In genomic region chr2:241811952-241812729, GRCh38 we compare ENCODE assay signal across 29 cellular contexts. TPM values are rescaled to one million over a fixed set of nuclear protein-coding genes. Genes with fewer than 3 reads are reported as not detected.
DNase-seq lines count a peak whose midpoint lies in the region; ATAC-seq, FAIRE-seq and TF ChIP-seq lines count a peak whose summit lies in the region.
"Had no signal": no experiment of that assay in that cellular context is flagged by ENCODE, and none has a peak within 500 bp of the region (broad histone marks: within the 10 kb centered on the region; RNA-seq: fewer than 3 reads in every experiment).

No MANE protein-coding gene starts in this region.

- no TSS peak for BruUV-seq in HepG2 (replicated peaks; lab: Mats Ljungman, UMichigan)

- H3K36me3 ChIP-seq in left ventricle myocardium inferior (no peaks in the 10 kb centered on the region), HepG2 (replicated peaks in 1 of 2; ENCODE audit: control insufficient read depth in 1 of 2, insufficient read depth in 2 of 2, low read length in 2 of 2) (peaks cover 1 to 6% of the 10 kb centered on the region in 2 experiments; a peak in 3 of 5 replicates)
- H3K36me3 ChIP-seq: prostate gland, upper lobe of left lung had no signal

- H3K27me3 Mint-ChIP-seq in activated CD8-positive, alpha-beta T cell treated with anti-CD3 and anti-CD28 coated beads, Interleukin-2, amount 10 ng/mL, durations not matched to agents 7 days and 5 days (ENCODE audit: low read depth): no peaks in the 10 kb centered on the region

- no peak for ATAC-seq in Right ventricle myocardium superior (ENCODE audit: poor library complexity)
- ATAC-seq in HepG2: no peak
- ATAC-seq in activated CD8-positive, alpha-beta T cell treated with anti-CD3 and anti-CD28 coated beads, Interleukin-2, amount 10 ng/mL, durations not matched to agents 7 days and 5 days: no peak
- ATAC-seq in GM19351 (IDR thresholded peaks at IDR 0.05; ENCODE audit: unreplicated experiment): no peak
- ATAC-seq: activated T-cell treated with anti-CD3 and anti-CD28 coated beads, Interleukin-2, amount 50 U/mL, for 72 hours; CD8-positive, alpha-beta T cell; naive thymus-derived CD4-positive, alpha-beta T cell had no signal

- H3K9me3 ChIP-seq in left ventricle myocardium inferior (replicated peaks): no peaks in the 10 kb centered on the region
- no peaks in the 10 kb centered on the region for H3K9me3 ChIP-seq in HepG2 (ENCODE audit: low read length)
- H3K9me3 ChIP-seq: prostate gland, upper lobe of left lung had no signal

- DNase-seq in Right ventricle myocardium superior (peak; percentile 20), left ventricle myocardium inferior (no peak), NB4 (ENCODE audit: low read depth) (peak; percentile 2), HepG2 (ENCODE audit: low spot score) (no peak), mucosa of gallbladder (ENCODE audit: low spot score) (no peak), GDM1 (lab: John Stamatoyannopoulos, UW) (no peak)
- no peak for DNase-seq in activated CD8-positive, alpha-beta T cell treated with anti-CD3 and anti-CD28 coated beads, Interleukin-2, amount 10 ng/mL, durations not matched to agents 7 days and 5 days
- DNase-seq: activated T-cell treated with anti-CD3 and anti-CD28 coated beads, Interleukin-2, amount 50 U/mL, for 72 hours; AML-193; central memory CD4-positive, alpha-beta T cell; glutamatergic neuron; IMR-90; MV-4-11; NCI-H146; NCI-H82; T-helper 1 cell had no signal

- FAIRE-seq in HepG2 (lab: Jason Lieb, UNC): no peak
- FAIRE-seq: A204.1, islet of Langerhans had no signal

- H4K20me1 ChIP-seq in HepG2 (ENCODE audit: insufficient read depth, low read length): peaks cover 10% of the 10 kb centered on the region; the same call in 1 of the 2 replicates

- 0 out of 2 replicates have a peak overlapping the region, but pooled peaks have one; percentile 16 for H3K4me2 ChIP-seq in HepG2 (ENCODE audit: low read depth, low read length)

- in situ Hi-C loops in HepG2 (cut with HindIII; ENCODE audit: extremely low pct_ligation_motif_present, low pct_unique_long_range_greater_than_20kb): no loop called here

- H3K27ac ChIP-seq in left ventricle myocardium inferior (replicated peaks) (no peak overlapping the region), HepG2 (ENCODE audit: extremely low read length, insufficient read depth, low read length) (no peak overlapping the region)
- H3K27ac ChIP-seq: prostate gland, upper lobe of left lung had no signal

- H3K4me1 ChIP-seq in left ventricle myocardium inferior: peaks cover 30% of the 10 kb centered on the region
- peaks cover 40% of the 10 kb centered on the region for H3K4me1 ChIP-seq in HepG2 (ENCODE audit: insufficient read depth, low read length)
- H3K4me1 ChIP-seq: prostate gland had no signal

- WGBS in HepG2 (ENCODE audit: low lambda C conversion rate): 87% methylated on average over 19 of the region's 20 CpGs

- H3K4me3 ChIP-seq in left ventricle myocardium inferior: no peak overlapping the region
- no peak overlapping the region for H3K4me3 ChIP-seq in NB4 (ENCODE audit: low read depth, low read length)
- H3K4me3 ChIP-seq in HepG2 (replicated peaks in 1 of 3; ENCODE audit: insufficient read depth in 1 of 3, low read depth in 2 of 3, low read length in 3 of 3): no peak overlapping the region; a peak in 1 of 6 replicates
- H3K4me3 ChIP-seq: prostate gland, upper lobe of left lung had no signal

- H3K27ac Mint-ChIP-seq in activated CD8-positive, alpha-beta T cell treated with anti-CD3 and anti-CD28 coated beads, Interleukin-2, amount 10 ng/mL, durations not matched to agents 7 days and 5 days: no peak overlapping the region
- H3K27ac Mint-ChIP-seq: activated T-cell treated with anti-CD3 and anti-CD28 coated beads, Interleukin-2, amount 50 U/mL, for 72 hours; CD8-positive, alpha-beta T cell; naive thymus-derived CD4-positive, alpha-beta T cell; stimulated activated effector memory CD8-positive, alpha-beta T cell treated with anti-CD3 and anti-CD28 coated beads, Interleukin-12 subunit alpha, Interleukin-12 subunit beta, amount 100 ng/mL, for 72 hours had no signal

- no peaks in the 10 kb centered on the region for H3K36me3 Mint-ChIP-seq in activated CD8-positive, alpha-beta T cell treated with anti-CD3 and anti-CD28 coated beads, Interleukin-2, amount 10 ng/mL, durations not matched to agents 7 days and 5 days (ENCODE audit: low read depth)
- H3K36me3 Mint-ChIP-seq: CD8-positive, alpha-beta T cell; naive thymus-derived CD4-positive, alpha-beta T cell; stimulated activated effector memory CD8-positive, alpha-beta T cell treated with anti-CD3 and anti-CD28 coated beads, Interleukin-12 subunit alpha, Interleukin-12 subunit beta, amount 100 ng/mL, for 72 hours had no signal

- CTCF ChIA-PET in HepG2 (lab: Yijun Ruan, JAX; ENCODE audit: low intra/inter-chr PET ratio, low total read pairs): no interaction called here
- CTCF ChIA-PET in activated CD8-positive, alpha-beta T cell treated with anti-CD3 and anti-CD28 coated beads, Interleukin-2, amount 10 ng/mL, durations not matched to agents 7 days and 5 days (lab: Charles Lee): no interaction called here

- POLR2A ChIA-PET in HepG2 (lab: Yijun Ruan, JAX): interaction anchor here (4.2 kb wide), 1 partner anchor 40 kb away, joined by 218 read pairs; the partner anchor contains the start of gene GAL3ST2
- POLR2A ChIA-PET in activated CD8-positive, alpha-beta T cell treated with anti-CD3 and anti-CD28 coated beads, Interleukin-2, amount 10 ng/mL, durations not matched to agents 7 days and 5 days (lab: Charles Lee): no interaction called here

- peaks cover 52% of the 10 kb centered on the region for H3K79me2 ChIP-seq in HepG2 (ENCODE audit: insufficient read depth, low read length)

- intact Hi-C loops in Right ventricle myocardium superior (cut with DNase I) (no loop called here), left ventricle myocardium inferior (cut with micrococcal nuclease) (no loop called here), HepG2 (cut with micrococcal nuclease; ENCODE audit: unreplicated experiment) (no loop called here)

- TF ChIP-seq CTCF in left ventricle myocardium inferior (IDR thresholded peaks at IDR 0.05; ENCODE audit: borderline replicate concordance) (no peak), NB4 (IDR thresholded peaks at IDR 0.05; ENCODE audit: low read depth, low read length) (no peak), HepG2 (CRISPR knock-in tag; IDR thresholded peaks at IDR 0.05) (no peak)

- H3K9ac ChIP-seq in HepG2 (ENCODE audit: insufficient read depth, low read depth, low read length): no peak overlapping the region

- no peak for TF ChIP-seq EP300 in HepG2 (IDR thresholded peaks at IDR 0.05; ENCODE audit: low read depth in 2 of 2, low read length in 2 of 2)
- TF ChIP-seq EP300 in HepG2 (CRISPR knock-in tag; IDR thresholded peaks at IDR 0.05; ENCODE audit: borderline replicate concordance): no peak

- no peaks in the 10 kb centered on the region for H3K9me3 Mint-ChIP-seq in activated CD8-positive, alpha-beta T cell treated with anti-CD3 and anti-CD28 coated beads, Interleukin-2, amount 10 ng/mL, durations not matched to agents 7 days and 5 days (ENCODE audit: insufficient read depth)
- H3K9me3 Mint-ChIP-seq: activated T-cell treated with anti-CD3 and anti-CD28 coated beads, Interleukin-2, amount 50 U/mL, for 72 hours; CD8-positive, alpha-beta T cell; naive thymus-derived CD4-positive, alpha-beta T cell; stimulated activated effector memory CD8-positive, alpha-beta T cell treated with anti-CD3 and anti-CD28 coated beads, Interleukin-12 subunit alpha, Interleukin-12 subunit beta, amount 100 ng/mL, for 72 hours had no signal

- TF ChIP-seq RAD21 in HepG2 (CRISPR knock-in tag; IDR thresholded peaks at IDR 0.05): no peak

- H3K4me1 Mint-ChIP-seq in activated CD8-positive, alpha-beta T cell treated with anti-CD3 and anti-CD28 coated beads, Interleukin-2, amount 10 ng/mL, durations not matched to agents 7 days and 5 days (ENCODE audit: low read depth): peaks cover 9% of the 10 kb centered on the region

- TF ChIP-seq POLR2A in NB4 (IDR thresholded peaks at IDR 0.05; ENCODE audit: extremely low read depth, insufficient read length): no peak
- TF ChIP-seq POLR2A in HepG2 (IDR thresholded peaks at IDR 0.05; ENCODE audit: insufficient read depth in 1 of 2, low read depth in 2 of 2, low read length in 2 of 2): peak in 1 of 2 experiments; percentile 11; a peak in 1 of 4 replicates

- H3K4me3 Mint-ChIP-seq in activated CD8-positive, alpha-beta T cell treated with anti-CD3 and anti-CD28 coated beads, Interleukin-2, amount 10 ng/mL, durations not matched to agents 7 days and 5 days: no peak overlapping the region
- H3K4me3 Mint-ChIP-seq: activated T-cell treated with anti-CD3 and anti-CD28 coated beads, Interleukin-2, amount 50 U/mL, for 72 hours; CD8-positive, alpha-beta T cell; stimulated activated effector memory CD8-positive, alpha-beta T cell treated with anti-CD3 and anti-CD28 coated beads, Interleukin-12 subunit alpha, Interleukin-12 subunit beta, amount 100 ng/mL, for 72 hours had no signal

- H3K27me3 ChIP-seq in left ventricle myocardium inferior (ENCODE audit: low read depth): no peaks in the 10 kb centered on the region
- no peaks in the 10 kb centered on the region; a peak in 1 of 5 replicates for H3K27me3 ChIP-seq in HepG2 (ENCODE audit: control insufficient read depth in 1 of 2, insufficient read depth in 2 of 2, low read length in 2 of 2)
- H3K27me3 ChIP-seq: upper lobe of left lung had no signal

- no peak overlapping the region for H2AFZ ChIP-seq in HepG2 (ENCODE audit: low read length)

RNA-seq across cellular contexts. Expression of gene NEU4, which starts 3.1 kb away (rescaled TPM):
- total RNA-seq in Right ventricle myocardium superior: not detected
- total RNA-seq in left ventricle myocardium inferior: not detected
- total RNA-seq in HepG2 (2016; rRNA removed; fragmentation: Illumina TruSeq; extraction: Trizol): 104 and 107 TPM in 2 replicates
- total RNA-seq in HepG2 (2016; cell fraction: cytosol; rRNA removed; fragmentation: Illumina TruSeq; extraction: Trizol; ENCODE audit: low read depth): 27.0 and 30.1 TPM in 2 replicates
- 108 and 118 TPM in 2 replicates for total RNA-seq in HepG2 (2016; cell fraction: insoluble cytoplasmic fraction; rRNA removed; fragmentation: Illumina TruSeq; extraction: Trizol)
- total RNA-seq in HepG2 (2016; cell fraction: membrane; rRNA removed; fragmentation: Illumina TruSeq; extraction: Trizol): 67.8 and 70.6 TPM in 2 replicates
- total RNA-seq in HepG2 (2016; cell fraction: nucleus; rRNA removed; fragmentation: Illumina TruSeq; extraction: Trizol): 43.9 and 53.0 TPM in 2 replicates
- polyA plus RNA-seq in HepG2 (2011; rRNA removed): 53.5 and 71.4 TPM in 2 replicates
- 52.8 and 126 TPM in 2 replicates for polyA plus RNA-seq in HepG2 (2011; cell fraction: cytosol; rRNA removed)
- polyA plus RNA-seq in HepG2 (2011; cell fraction: nucleus; rRNA removed): 167 and 187 TPM in 2 replicates
- polyA plus RNA-seq in HepG2 (2012): 34.5 and 40.6 TPM in 2 replicates
- polyA plus RNA-seq in HepG2 (2016; cell fraction: cytosol; fragmentation: Illumina TruSeq; extraction: Trizol; ENCODE audit: low read depth): 23.8 and 25.7 TPM in 2 replicates
- polyA plus RNA-seq in HepG2 (2016; cell fraction: insoluble cytoplasmic fraction; fragmentation: Illumina TruSeq; extraction: Trizol; ENCODE audit: low read depth): 96.8 and 121 TPM in 2 replicates
- 48.5 and 51.3 TPM in 2 replicates for polyA plus RNA-seq in HepG2 (2016; cell fraction: membrane; fragmentation: Illumina TruSeq; extraction: Trizol; ENCODE audit: low read depth)
- 84.0 and 95.2 TPM in 2 replicates for polyA plus RNA-seq in HepG2 (2016; cell fraction: nucleus; fragmentation: Illumina TruSeq; extraction: Trizol; ENCODE audit: insufficient read depth, low read depth)
- polyA minus RNA-seq in HepG2 (2011; rRNA and poly(A)+ RNA removed; ENCODE audit: low replicate concordance): 114 TPM in 1 of 2 replicates, not detected in the other
- polyA minus RNA-seq in HepG2 (2011; cell fraction: cytosol; rRNA and poly(A)+ RNA removed): 45.5 and 50.7 TPM in 2 replicates
- polyA minus RNA-seq in HepG2 (2011; cell fraction: nucleus; rRNA and poly(A)+ RNA removed): 32.4 and 35.0 TPM in 2 replicates
- under 1 TPM; 0.31 to 0.45 TPM for total RNA-seq in activated CD8-positive, alpha-beta T cell treated with anti-CD3 and anti-CD28 coated beads, Interleukin-2, amount 10 ng/mL, durations not matched to agents 7 days and 5 days
- 34.8 TPM for total RNA-seq in mucosa of gallbladder
- total RNA-seq: Daoy, fibroblast of villous mesenchyme, IMR-90, LHCN-M2, RPMI7951, SK-MEL-5 had no signal
- polyA plus RNA-seq: IMR-90; naive thymus-derived CD4-positive, alpha-beta T cell had no signal

RNA-seq across cellular contexts. Expression of gene GAL3ST2, which starts 35.5 kb away (rescaled TPM):
- total RNA-seq in Right ventricle myocardium superior (not detected), left ventricle myocardium inferior (not detected), HepG2 (2016; rRNA removed; fragmentation: Illumina TruSeq; extraction: Trizol) (0.20 and 0.72 TPM in 2 replicates), mucosa of gallbladder (26.4 TPM)
- 0.30 TPM in 1 of 2 replicates, not detected in the other for total RNA-seq in HepG2 (2016; cell fraction: cytosol; rRNA removed; fragmentation: Illumina TruSeq; extraction: Trizol; ENCODE audit: low read depth)
- 0.32 and 0.36 TPM in 2 replicates for total RNA-seq in HepG2 (2016; cell fraction: insoluble cytoplasmic fraction; rRNA removed; fragmentation: Illumina TruSeq; extraction: Trizol)
- total RNA-seq in HepG2 (2016; cell fraction: membrane; rRNA removed; fragmentation: Illumina TruSeq; extraction: Trizol): 0.34 and 0.52 TPM in 2 replicates
- total RNA-seq in HepG2 (2016; cell fraction: nucleus; rRNA removed; fragmentation: Illumina TruSeq; extraction: Trizol): 0.72 and 0.75 TPM in 2 replicates
- 0.17 and 0.30 TPM in 2 replicates for polyA plus RNA-seq in HepG2 (2011; rRNA removed)
- 0.14 and 0.27 TPM in 2 replicates for polyA plus RNA-seq in HepG2 (2011; cell fraction: cytosol; rRNA removed)
- polyA plus RNA-seq in HepG2 (2011; cell fraction: nucleus; rRNA removed): 4.0 and 5.9 TPM in 2 replicates
- polyA plus RNA-seq in HepG2 (2012): 0.87 and 1.1 TPM in 2 replicates
- polyA plus RNA-seq in HepG2 (2016; cell fraction: cytosol; fragmentation: Illumina TruSeq; extraction: Trizol; ENCODE audit: low read depth): 0.07 TPM in 1 of 2 replicates, not detected in the other
- 0.29 and 0.79 TPM in 2 replicates for polyA plus RNA-seq in HepG2 (2016; cell fraction: insoluble cytoplasmic fraction; fragmentation: Illumina TruSeq; extraction: Trizol; ENCODE audit: low read depth)
- polyA plus RNA-seq in HepG2 (2016; cell fraction: membrane; fragmentation: Illumina TruSeq; extraction: Trizol; ENCODE audit: low read depth): 0.31 and 0.40 TPM in 2 replicates
- polyA plus RNA-seq in HepG2 (2016; cell fraction: nucleus; fragmentation: Illumina TruSeq; extraction: Trizol; ENCODE audit: insufficient read depth, low read depth): 2.5 and 3.4 TPM in 2 replicates
- 2.6 TPM in 1 of 2 replicates, not detected in the other for polyA minus RNA-seq in HepG2 (2011; rRNA and poly(A)+ RNA removed; ENCODE audit: low replicate concordance)
- 1.1 and 1.4 TPM in 2 replicates for polyA minus RNA-seq in HepG2 (2011; cell fraction: cytosol; rRNA and poly(A)+ RNA removed)
- 1.9 and 2.1 TPM in 2 replicates for polyA minus RNA-seq in HepG2 (2011; cell fraction: nucleus; rRNA and poly(A)+ RNA removed)
- total RNA-seq in activated CD8-positive, alpha-beta T cell treated with anti-CD3 and anti-CD28 coated beads, Interleukin-2, amount 10 ng/mL, durations not matched to agents 7 days and 5 days: under 1 TPM; 0.34 TPM
- total RNA-seq: Daoy, IMR-90, LHCN-M2, RPMI7951, SK-MEL-5 had no signal
- polyA plus RNA-seq: naive thymus-derived CD4-positive, alpha-beta T cell had no signal

RNA-seq across cellular contexts. Expression of gene PDCD1, which starts 46.6 kb away (rescaled TPM):
- total RNA-seq in Right ventricle myocardium superior (2.0 TPM), left ventricle myocardium inferior (3.3 TPM), HepG2 (2016; rRNA removed; fragmentation: Illumina TruSeq; extraction: Trizol) (not detected in 2 replicates), mucosa of gallbladder (1.5 TPM)
- total RNA-seq in HepG2 (2016; cell fraction: cytosol; rRNA removed; fragmentation: Illumina TruSeq; extraction: Trizol; ENCODE audit: low read depth): not detected in 2 replicates
- 0.11 TPM in 1 of 2 replicates, not detected in the other for total RNA-seq in HepG2 (2016; cell fraction: insoluble cytoplasmic fraction; rRNA removed; fragmentation: Illumina TruSeq; extraction: Trizol)
- total RNA-seq in HepG2 (2016; cell fraction: membrane; rRNA removed; fragmentation: Illumina TruSeq; extraction: Trizol): 0.09 TPM in 1 of 2 replicates, not detected in the other
- 0.59 TPM in 1 of 2 replicates, not detected in the other for total RNA-seq in HepG2 (2016; cell fraction: nucleus; rRNA removed; fragmentation: Illumina TruSeq; extraction: Trizol)
- 0.04 and 0.31 TPM in 2 replicates for polyA plus RNA-seq in HepG2 (2011; rRNA removed)
- polyA plus RNA-seq in HepG2 (2011; cell fraction: cytosol; rRNA removed): 0.15 and 0.24 TPM in 2 replicates
- 0.18 and 0.19 TPM in 2 replicates for polyA plus RNA-seq in HepG2 (2011; cell fraction: nucleus; rRNA removed)
- polyA plus RNA-seq in HepG2 (2012): not detected in 2 replicates
- 0.41 TPM in 1 of 2 replicates, not detected in the other for polyA plus RNA-seq in HepG2 (2016; cell fraction: cytosol; fragmentation: Illumina TruSeq; extraction: Trizol; ENCODE audit: low read depth)
- polyA plus RNA-seq in HepG2 (2016; cell fraction: insoluble cytoplasmic fraction; fragmentation: Illumina TruSeq; extraction: Trizol; ENCODE audit: low read depth): not detected in 2 replicates
- polyA plus RNA-seq in HepG2 (2016; cell fraction: membrane; fragmentation: Illumina TruSeq; extraction: Trizol; ENCODE audit: low read depth): not detected in 2 replicates
- polyA plus RNA-seq in HepG2 (2016; cell fraction: nucleus; fragmentation: Illumina TruSeq; extraction: Trizol; ENCODE audit: insufficient read depth, low read depth): not detected in 2 replicates
- polyA minus RNA-seq in HepG2 (2011; rRNA and poly(A)+ RNA removed; ENCODE audit: low replicate concordance): 0.70 TPM in 1 of 2 replicates, not detected in the other
- polyA minus RNA-seq in HepG2 (2011; cell fraction: cytosol; rRNA and poly(A)+ RNA removed): not detected in 2 replicates
- polyA minus RNA-seq in HepG2 (2011; cell fraction: nucleus; rRNA and poly(A)+ RNA removed): not detected in 2 replicates
- total RNA-seq in activated CD8-positive, alpha-beta T cell treated with anti-CD3 and anti-CD28 coated beads, Interleukin-2, amount 10 ng/mL, durations not matched to agents 7 days and 5 days: 1 to 10 TPM; 2.4 to 2.5 TPM
- total RNA-seq: Daoy, fibroblast of villous mesenchyme, IMR-90, LHCN-M2, RPMI7951, SK-MEL-5 had no signal
- polyA plus RNA-seq: IMR-90 had no signal

RNA-seq across cellular contexts. Expression of gene RTP5, which starts 57.4 kb away (rescaled TPM):
- total RNA-seq in Right ventricle myocardium superior (not detected), left ventricle myocardium inferior (not detected), HepG2 (2016; rRNA removed; fragmentation: Illumina TruSeq; extraction: Trizol) (not detected in 2 replicates), mucosa of gallbladder (not detected)
- not detected in 2 replicates for total RNA-seq in HepG2 (2016; cell fraction: cytosol; rRNA removed; fragmentation: Illumina TruSeq; extraction: Trizol; ENCODE audit: low read depth)
- total RNA-seq in HepG2 (2016; cell fraction: insoluble cytoplasmic fraction; rRNA removed; fragmentation: Illumina TruSeq; extraction: Trizol): not detected in 2 replicates
- total RNA-seq in HepG2 (2016; cell fraction: membrane; rRNA removed; fragmentation: Illumina TruSeq; extraction: Trizol): not detected in 2 replicates
- total RNA-seq in HepG2 (2016; cell fraction: nucleus; rRNA removed; fragmentation: Illumina TruSeq; extraction: Trizol): not detected in 2 replicates
- not detected in 2 replicates for polyA plus RNA-seq in HepG2 (2011; rRNA removed)
- polyA plus RNA-seq in HepG2 (2011; cell fraction: cytosol; rRNA removed): not detected in 2 replicates
- not detected in 2 replicates for polyA plus RNA-seq in HepG2 (2011; cell fraction: nucleus; rRNA removed)
- not detected in 2 replicates for polyA plus RNA-seq in HepG2 (2012)
- polyA plus RNA-seq in HepG2 (2016; cell fraction: cytosol; fragmentation: Illumina TruSeq; extraction: Trizol; ENCODE audit: low read depth): not detected in 2 replicates
- not detected in 2 replicates for polyA plus RNA-seq in HepG2 (2016; cell fraction: insoluble cytoplasmic fraction; fragmentation: Illumina TruSeq; extraction: Trizol; ENCODE audit: low read depth)
- polyA plus RNA-seq in HepG2 (2016; cell fraction: membrane; fragmentation: Illumina TruSeq; extraction: Trizol; ENCODE audit: low read depth): not detected in 2 replicates
- not detected in 2 replicates for polyA plus RNA-seq in HepG2 (2016; cell fraction: nucleus; fragmentation: Illumina TruSeq; extraction: Trizol; ENCODE audit: insufficient read depth, low read depth)
- not detected in 2 replicates for polyA minus RNA-seq in HepG2 (2011; rRNA and poly(A)+ RNA removed; ENCODE audit: low replicate concordance)
- not detected in 2 replicates for polyA minus RNA-seq in HepG2 (2011; cell fraction: cytosol; rRNA and poly(A)+ RNA removed)
- polyA minus RNA-seq in HepG2 (2011; cell fraction: nucleus; rRNA and poly(A)+ RNA removed): not detected in 2 replicates
- not detected for total RNA-seq in activated CD8-positive, alpha-beta T cell treated with anti-CD3 and anti-CD28 coated beads, Interleukin-2, amount 10 ng/mL, durations not matched to agents 7 days and 5 days
- total RNA-seq: Daoy, fibroblast of villous mesenchyme, IMR-90, LHCN-M2, RPMI7951, SK-MEL-5 had no signal
- polyA plus RNA-seq: IMR-90; naive thymus-derived CD4-positive, alpha-beta T cell had no signal

Comparison
In these comparisons a context has a peak if more than half of its experiments do, and no peak if none do; other contexts are left out.
1. DNase-seq: peak in Right ventricle myocardium superior (single experiment) and NB4 (single experiment); none in left ventricle myocardium inferior (single experiment), HepG2 (single experiment), activated CD8-positive, alpha-beta T cell treated with anti-CD3 and anti-CD28 coated beads, Interleukin-2, amount 10 ng/mL, durations not matched to agents 7 days and 5 days (single experiment), mucosa of gallbladder (single experiment) and GDM1 (single experiment).
2. RNA of gene NEU4, which starts 3.1 kb away (total RNA-seq): 27.0 to 118 TPM in HepG2 and 34.8 TPM in mucosa of gallbladder (single experiment); 0.31 to 0.45 TPM in activated CD8-positive, alpha-beta T cell treated with anti-CD3 and anti-CD28 coated beads, Interleukin-2, amount 10 ng/mL, durations not matched to agents 7 days and 5 days, not detected in left ventricle myocardium inferior (single experiment) and not detected in Right ventricle myocardium superior (single experiment); every median in the first group is over 10 times any median in the second.
3. RNA of gene GAL3ST2, which starts 35.5 kb away (total RNA-seq): 26.4 TPM in mucosa of gallbladder (single experiment); 0.34 TPM in activated CD8-positive, alpha-beta T cell treated with anti-CD3 and anti-CD28 coated beads, Interleukin-2, amount 10 ng/mL, durations not matched to agents 7 days and 5 days, 0.20 to 0.75 TPM in HepG2, not detected in Right ventricle myocardium superior (single experiment) and not detected in left ventricle myocardium inferior (single experiment); every median in the first group is over 10 times any median in the second.